ENCODE assay signal across 1 cellular context in genomic region chr2:43762286-43762685, GRCh38.
TF ChIP-seq lines count a peak whose summit lies in the region.

No MANE protein-coding gene starts in this region.

TF ChIP-seq in GM23338, 12 proteins besides CTCF, POLR2A, EP300 and RAD21 (continued from another document):
- TF ChIP-seq STAT1 (IDR thresholded peaks at IDR 0.05; ENCODE audit: unreplicated experiment) (no peak), JUNB (IDR thresholded peaks at IDR 0.05; ENCODE audit: unreplicated experiment) (no peak), REST (IDR thresholded peaks at IDR 0.05; ENCODE audit: unreplicated experiment) (no peak), ZNF331 (CRISPR knock-in tag; IDR thresholded peaks at IDR 0.05; ENCODE audit: low read depth) (no peak)
